Comparison of ENCODE assay signal across 11 cellular contexts in the genomic region with DNA sequence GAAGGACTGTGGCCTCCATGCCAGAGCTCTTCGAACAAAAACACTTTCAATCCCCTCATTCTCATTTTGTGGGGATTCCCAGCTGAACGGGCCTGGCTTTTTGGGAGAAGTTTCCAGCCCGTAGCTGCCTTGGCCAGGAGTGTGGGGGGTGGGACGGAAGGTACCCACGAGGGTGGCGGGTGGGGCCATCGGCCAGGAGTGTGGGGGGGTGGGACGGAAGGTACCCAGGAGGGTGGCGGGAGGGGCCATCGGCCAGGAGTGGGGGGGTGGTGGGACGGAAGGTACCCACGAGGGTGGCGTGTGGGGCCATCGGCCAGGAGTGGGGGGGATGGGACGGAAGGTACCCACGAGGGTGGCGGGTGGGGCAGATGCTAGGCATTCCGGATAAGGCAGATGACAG.
"Had no signal": no experiment of that assay in that cellular context is flagged by ENCODE, and none has a peak within 500 bp of the region (broad histone marks: within the 10 kb centered on the region; RNA-seq: fewer than 3 reads in every experiment).

No MANE protein-coding gene starts in this region.

- DNase-seq: activated CD4-positive, alpha-beta T cell treated with anti-CD3 and anti-CD28 coated beads for 4 hours; activated CD8-positive, alpha-beta memory T cell treated with anti-CD3 and anti-CD28 coated beads, Interleukin-2, amount 50 U/mL, for 4 hours; activated CD8-positive, alpha-beta T cell treated with anti-CD3 and anti-CD28 coated beads for 36 hours; activated naive CD8-positive, alpha-beta T cell treated with anti-CD3 and anti-CD28 coated beads, Interleukin-2, amount 50 U/mL, for 24 hours; activated T-cell treated with anti-CD3 and anti-CD28 coated beads, Interleukin-2, amount 50 U/mL, for 72 hours; hippocampal formation; kidney glomerular epithelial cell; midbrain; small intestine; T-cell; WERI-Rb-1 had no signal
